ENCODE assay signal across 18 cellular contexts in genomic region chr7:2008101-2008935, GRCh38.
DNase-seq lines count a peak whose midpoint lies in the region; ATAC-seq, FAIRE-seq and TF ChIP-seq lines count a peak whose summit lies in the region.
"Had no signal": no experiment of that assay in that cellular context is flagged by ENCODE, and none has a peak within 500 bp of the region (broad histone marks: within the 10 kb centered on the region; RNA-seq: fewer than 3 reads in every experiment).

No MANE protein-coding gene starts in this region.

- H3K4me3 ChIP-seq in kidney (ENCODE audit: low read length in 2 of 2) (no peak overlapping the region), gastrocnemius medialis (no peak overlapping the region)
- H3K4me3 ChIP-seq: hepatocyte, PC-9, thoracic aorta had no signal

- H3K9ac ChIP-seq in kidney (ENCODE audit: low read length in 2 of 2) = no peak overlapping the region

- TF ChIP-seq CTCF in HFFc6 (IDR thresholded peaks at IDR 0.05) (peak; percentile 18; the same call in 1 of the 2 replicates), activated B cell treated with CpG ODN at 0.5 μM for 24 hours (IDR thresholded peaks at IDR 0.05) (no peak), kidney (IDR thresholded peaks at IDR 0.05; ENCODE audit: borderline replicate concordance, extremely low read depth, insufficient read depth) (no peak), gastrocnemius medialis (IDR thresholded peaks at IDR 0.05 in 4 of 5, conservative IDR thresholded peaks at IDR 0.05 in 1 of 5) (no peak)

- CTCF ChIA-PET in activated B cell treated with CpG ODN at 0.5 μM for 24 hours (lab: Charles Lee) = no interaction called here

- DNase-seq in HFFc6 (no peak), activated B cell treated with CpG ODN at 0.5 μM for 24 hours (peak; percentile 11), kidney (peak; percentile 60), gastrocnemius medialis (peak in 1 of 2 donors; percentile 11), NCI-H1105 treated with DMSO at 0.1 percent for 48 hours (lab: John Stamatoyannopoulos, UW) (no peak)
- DNase-seq in activated T-cell treated with anti-CD3 and anti-CD28 coated beads, Interleukin-2, amount 50 U/mL, for 24 hours = no peak
- DNase-seq: activated naive CD4-positive, alpha-beta T cell; brain microvascular endothelial cell; DND-41; Kasumi-1; NCI-H1694; NCI-H526 treated with DMSO at 0.1 percent for 48 hours; PC-9; stimulated activated CD4-positive, alpha-beta T cell treated with anti-CD3 and anti-CD28 coated beads, Interleukin-1b, Interleukin-23, amount 100 ng/mL, for 48 hours had no signal

- H3K27me3 Mint-ChIP-seq in HFFc6 (ENCODE audit: insufficient read depth) (no peaks in the 10 kb centered on the region; the same call in 1 of the 2 replicates), activated B cell treated with CpG ODN at 0.5 μM for 24 hours (no peaks in the 10 kb centered on the region)
- no peaks in the 10 kb centered on the region for H3K27me3 Mint-ChIP-seq in activated T-cell treated with anti-CD3 and anti-CD28 coated beads, Interleukin-2, amount 50 U/mL, for 24 hours

- no peaks in the 10 kb centered on the region for H3K27me3 ChIP-seq in gastrocnemius medialis
- H3K27me3 ChIP-seq: brain microvascular endothelial cell, hepatocyte had no signal

- no peak overlapping the region for H3K27ac Mint-ChIP-seq in HFFc6
- no peak overlapping the region for H3K27ac Mint-ChIP-seq in activated B cell treated with CpG ODN at 0.5 μM for 24 hours
- H3K27ac Mint-ChIP-seq in activated T-cell treated with anti-CD3 and anti-CD28 coated beads, Interleukin-2, amount 50 U/mL, for 24 hours = no peak overlapping the region

- ATAC-seq in activated B cell treated with CpG ODN at 0.5 μM for 24 hours (ENCODE audit: low read depth) (no peak), gastrocnemius medialis (no peak), GM21576 (IDR thresholded peaks at IDR 0.05; ENCODE audit: unreplicated experiment) (no peak), GM21526 (IDR thresholded peaks at IDR 0.05; ENCODE audit: low FRiP score, unreplicated experiment) (no peak)

- H3K9me3 Mint-ChIP-seq in HFFc6 (no peaks in the 10 kb centered on the region), activated B cell treated with CpG ODN at 0.5 μM for 24 hours (no peaks in the 10 kb centered on the region)
- no peaks in the 10 kb centered on the region for H3K9me3 Mint-ChIP-seq in activated T-cell treated with anti-CD3 and anti-CD28 coated beads, Interleukin-2, amount 50 U/mL, for 24 hours

- H3K27ac ChIP-seq in kidney (ENCODE audit: low read depth in 2 of 2, low read length in 2 of 2) (no peak overlapping the region), gastrocnemius medialis (peak overlapping the region; percentile 6 to 66 (median 52))
- H3K27ac ChIP-seq: brain microvascular endothelial cell, hepatocyte, PC-9, thoracic aorta had no signal

- H3K9me3 ChIP-seq in kidney (ENCODE audit: control insufficient read depth in 1 of 2, low read length in 2 of 2) (no peaks in the 10 kb centered on the region), gastrocnemius medialis (no peaks in the 10 kb centered on the region)
- H3K9me3 ChIP-seq: thoracic aorta had no signal

- H3K4me1 ChIP-seq in kidney (ENCODE audit: control insufficient read depth in 1 of 2, insufficient read depth in 1 of 2, low read depth in 1 of 2, low read length in 2 of 2) (no peaks in the 10 kb centered on the region), gastrocnemius medialis (peaks cover 0 to 17% of the 10 kb centered on the region in 2 donors)

- POLR2A ChIA-PET in activated B cell treated with CpG ODN at 0.5 μM for 24 hours (lab: Charles Lee) = no interaction called here

- no peak for TF ChIP-seq POLR2A in gastrocnemius medialis (IDR thresholded peaks at IDR 0.05)

- H3K4me1 Mint-ChIP-seq in HFFc6 (ENCODE audit: low read depth) = peaks cover 8% of the 10 kb centered on the region
- H3K4me1 Mint-ChIP-seq in activated B cell treated with CpG ODN at 0.5 μM for 24 hours = peaks cover 21% of the 10 kb centered on the region
- no peaks in the 10 kb centered on the region for H3K4me1 Mint-ChIP-seq in activated T-cell treated with anti-CD3 and anti-CD28 coated beads, Interleukin-2, amount 50 U/mL, for 24 hours (ENCODE audit: low read depth)

- H3K36me3 ChIP-seq in kidney (ENCODE audit: control insufficient read depth in 1 of 2, insufficient read depth in 2 of 2, low read length in 2 of 2) = no peaks in the 10 kb centered on the region
- H3K36me3 ChIP-seq in gastrocnemius medialis = no peaks in the 10 kb centered on the region
- H3K36me3 ChIP-seq: brain microvascular endothelial cell, thoracic aorta had no signal

- H3K4me3 Mint-ChIP-seq in HFFc6 (no peak overlapping the region), activated B cell treated with CpG ODN at 0.5 μM for 24 hours (no peak overlapping the region)
- H3K4me3 Mint-ChIP-seq in activated T-cell treated with anti-CD3 and anti-CD28 coated beads, Interleukin-2, amount 50 U/mL, for 24 hours = no peak overlapping the region

- FAIRE-seq in kidney (lab: Jason Lieb, UNC) = no peak

- H3K36me3 Mint-ChIP-seq in HFFc6 (ENCODE audit: low read depth) = no peaks in the 10 kb centered on the region
- peaks cover 21% of the 10 kb centered on the region for H3K36me3 Mint-ChIP-seq in activated B cell treated with CpG ODN at 0.5 μM for 24 hours (ENCODE audit: low read depth)
- peaks cover 12% of the 10 kb centered on the region for H3K36me3 Mint-ChIP-seq in activated T-cell treated with anti-CD3 and anti-CD28 coated beads, Interleukin-2, amount 50 U/mL, for 24 hours (ENCODE audit: low read depth)

- in situ Hi-C loops in gastrocnemius medialis (cut with MboI; ENCODE audit: low sequenced_read_pairs in 4 of 4) = no loop called here

- intact Hi-C loops in activated B cell treated with CpG ODN at 0.5 μM for 24 hours (cut with micrococcal nuclease) (no loop called here), kidney (cut with DNase I) (no loop called here), gastrocnemius medialis (cut with DNase I; ENCODE audit: low total_unique reads) (no loop called here)

Comparison
In these comparisons a context has a peak if more than half of its experiments do, and no peak if none do; other contexts are left out.
1. DNase-seq: peak in activated B cell treated with CpG ODN at 0.5 μM for 24 hours (single experiment) and kidney (single experiment); none in HFFc6 (single experiment), activated T-cell treated with anti-CD3 and anti-CD28 coated beads, Interleukin-2, amount 50 U/mL, for 24 hours (single experiment) and NCI-H1105 treated with DMSO at 0.1 percent for 48 hours (single experiment).
2. H3K27ac ChIP-seq: peak in gastrocnemius medialis (4 of 4); none in kidney (0 of 2).